ENCODE assay signal across 7 cellular contexts in genomic region chr7:134992626-134993179, GRCh38. TPM values are rescaled to one million over a fixed set of nuclear protein-coding genes. Genes with fewer than 3 reads are reported as not detected.
DNase-seq lines count a peak whose midpoint lies in the region; ATAC-seq and TF ChIP-seq lines count a peak whose summit lies in the region.

No MANE protein-coding gene starts in this region.

- H3K4me1 ChIP-seq in H9 (ENCODE audit: insufficient read depth, low read length) = no peaks in the 10 kb centered on the region; the same call in 1 of the 2 replicates

- no peak overlapping the region for H4K91ac ChIP-seq in H9 (ENCODE audit: insufficient read length, low read depth, low read length)

- H3K14ac ChIP-seq in H9 (ENCODE audit: insufficient read depth, low read length) = no peak overlapping the region

- no peaks in the 10 kb centered on the region for H3K9me3 ChIP-seq in H9 (ENCODE audit: control insufficient read depth, low read depth, low read length)

- peak; percentile 58 for ATAC-seq in HG03045 (IDR thresholded peaks at IDR 0.05; ENCODE audit: unreplicated experiment)

- no peak overlapping the region for H3K23ac ChIP-seq in H9 (ENCODE audit: insufficient read length, low read depth, low read length)

- H3K4me2 ChIP-seq in H9 (ENCODE audit: insufficient read depth, insufficient read length, low read length) = no peak overlapping the region

- peak overlapping the region; percentile 87 for H3K27ac Mint-ChIP-seq in activated naive CD8-positive, alpha-beta T cell treated with anti-CD3 and anti-CD28 coated beads for 36 hours
- H3K27ac Mint-ChIP-seq in H9 = no peak overlapping the region

- no peak overlapping the region for H2AK5ac ChIP-seq in H9 (ENCODE audit: insufficient read length, low read length)

- peaks cover 44% of the 10 kb centered on the region for H3K36me3 Mint-ChIP-seq in activated naive CD8-positive, alpha-beta T cell treated with anti-CD3 and anti-CD28 coated beads for 36 hours
- peaks cover 2 to 32% (median 7%) of the 10 kb centered on the region in 3 experiments for H3K36me3 Mint-ChIP-seq in H9 (ENCODE audit: insufficient read depth in 1 of 3, low read depth in 3 of 3)

- H2AFZ ChIP-seq in H9 (ENCODE audit: low read length) = no peak overlapping the region

- peak overlapping the region; percentile 57 for H3K4me3 Mint-ChIP-seq in activated naive CD8-positive, alpha-beta T cell treated with anti-CD3 and anti-CD28 coated beads for 36 hours
- no peak overlapping the region for H3K4me3 Mint-ChIP-seq in H9

- H3K9ac ChIP-seq in H9 (ENCODE audit: extremely low read depth, insufficient read length, low read length) = no peak overlapping the region

- no CpG with 5 or more reads among the region's 6 CpGs for WGBS in H9 (ENCODE audit: extremely low coverage, insufficient read length, low lambda C conversion rate)

- H2BK120ac ChIP-seq in H9 (ENCODE audit: low read depth, low read length, poor library complexity, severe bottlenecking) = no peak overlapping the region

- peaks cover 79% of the 10 kb centered on the region for H3K4me1 Mint-ChIP-seq in activated naive CD8-positive, alpha-beta T cell treated with anti-CD3 and anti-CD28 coated beads for 36 hours
- H3K4me1 Mint-ChIP-seq in H9 = peaks cover 4 to 8% of the 10 kb centered on the region in 2 experiments

- no peak overlapping the region for H4K8ac ChIP-seq in H9 (replicated peaks; ENCODE audit: insufficient read length, low read depth, low read length)

- H4K20me1 ChIP-seq in H9 (ENCODE audit: control insufficient read depth, insufficient read depth, insufficient read length) = no peaks in the 10 kb centered on the region

- H3K18ac ChIP-seq in H9 (ENCODE audit: insufficient read length, low read depth, low read length) = no peak overlapping the region

- no peaks in the 10 kb centered on the region for H3K79me2 ChIP-seq in H9 (ENCODE audit: insufficient read depth, low read length)

- H2BK20ac ChIP-seq in H9 (ENCODE audit: low read depth, low read length, poor library complexity, severe bottlenecking) = no peak overlapping the region

- no peak overlapping the region for H3T11ph ChIP-seq in H9 (ENCODE audit: low read length)

- no peak overlapping the region for H3K27ac ChIP-seq in H9 (ENCODE audit: insufficient read length, low read depth, low read length)

- no peaks in the 10 kb centered on the region for H3K23me2 ChIP-seq in H9 (ENCODE audit: insufficient read length, low read depth, low read length, poor library complexity, severe bottlenecking)

- no peak overlapping the region for H3K56ac ChIP-seq in H9 (ENCODE audit: insufficient read length, low read depth, low read length)

- no peaks in the 10 kb centered on the region for H3K27me3 ChIP-seq in H9 (ENCODE audit: insufficient read depth, low read length)

- no peak overlapping the region for H3K4ac ChIP-seq in H9 (ENCODE audit: low read depth, low read length)

- no peak for TF ChIP-seq CTCF in H9 (conservative IDR thresholded peaks at IDR 0.05)

- H3K79me1 ChIP-seq in H9 (ENCODE audit: insufficient read depth, low read depth, low read length, poor library complexity, severe bottlenecking) = no peaks in the 10 kb centered on the region

- no peak overlapping the region for H2BK15ac ChIP-seq in H9 (ENCODE audit: low read depth, low read length)

- H3K27me3 Mint-ChIP-seq in activated naive CD8-positive, alpha-beta T cell treated with anti-CD3 and anti-CD28 coated beads for 36 hours = no peaks in the 10 kb centered on the region
- H3K27me3 Mint-ChIP-seq in H9 (ENCODE audit: low read depth) = no peaks in the 10 kb centered on the region

- no peaks in the 10 kb centered on the region for H3K9me3 Mint-ChIP-seq in activated naive CD8-positive, alpha-beta T cell treated with anti-CD3 and anti-CD28 coated beads for 36 hours
- H3K9me3 Mint-ChIP-seq in H9 = no peaks in the 10 kb centered on the region

- peak; percentile 12 for DNase-seq in GM19240 (ENCODE audit: insufficient read length, low spot score)
- peak; percentile 44 for DNase-seq in activated naive CD8-positive, alpha-beta T cell treated with anti-CD3 and anti-CD28 coated beads for 36 hours
- peak; percentile 15 for DNase-seq in pulmonary artery endothelial cell (ENCODE audit: low read depth, low spot score)
- no peak for DNase-seq in H9
- DNase-seq in NCI-H446 (lab: John Stamatoyannopoulos, UW) = no peak
- no peak for DNase-seq in activated effector memory CD4-positive, alpha-beta T cell treated with Interleukin-2 at 50 U/mL for 16 hours

- H2BK12ac ChIP-seq in H9 (ENCODE audit: insufficient read length, low read depth, low read length) = no peak overlapping the region

- no peak overlapping the region for H2BK5ac ChIP-seq in H9 (ENCODE audit: insufficient read length, low read length)

- H4K5ac ChIP-seq in H9 (ENCODE audit: insufficient read length, low read depth, low read length) = no peak overlapping the region

RNA-seq across cellular contexts. Expression of gene AGBL3, which starts 6.4 kb away (rescaled TPM):
- 1 to 10 TPM; 2.2 to 3.6 TPM for total RNA-seq in activated naive CD8-positive, alpha-beta T cell treated with anti-CD3 and anti-CD28 coated beads for 36 hours
- total RNA-seq in pulmonary artery endothelial cell = 1.4 and 1.5 TPM in 2 replicates
- total RNA-seq in H9 (2021) = 1.2 and 2.4 TPM in 2 replicates

Comparison
In these comparisons a context has a peak if more than half of its experiments do, and no peak if none do; other contexts are left out.
1. DNase-seq: peak in GM19240 (single experiment), activated naive CD8-positive, alpha-beta T cell treated with anti-CD3 and anti-CD28 coated beads for 36 hours (single experiment) and pulmonary artery endothelial cell (single experiment); none in H9 (single experiment), NCI-H446 (0 of 2) and activated effector memory CD4-positive, alpha-beta T cell treated with Interleukin-2 at 50 U/mL for 16 hours (single experiment).